8 cellular contexts compared by ENCODE assay signal in the genomic region with DNA sequence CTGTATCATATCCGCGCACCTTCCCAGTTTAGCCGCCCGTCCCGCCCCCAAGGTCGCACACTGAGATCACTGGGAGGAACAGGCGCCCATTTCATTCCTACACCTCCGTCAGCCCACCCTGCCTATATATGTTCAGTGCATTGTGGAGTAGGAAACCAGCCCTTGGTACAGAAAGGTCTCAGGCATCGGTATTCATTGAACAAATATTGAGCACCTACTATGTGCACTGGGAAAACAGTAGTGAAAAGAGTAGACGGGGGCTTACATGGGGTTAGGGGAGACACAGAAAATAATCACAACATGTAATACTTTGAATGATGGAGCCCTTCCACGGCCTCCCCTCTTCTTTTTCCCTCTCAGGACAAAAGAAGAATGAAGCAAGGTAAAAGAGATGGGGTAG. TPM values are rescaled to one million over a fixed set of nuclear protein-coding genes. Genes with fewer than 3 reads are reported as not detected.
DNase-seq lines count a peak whose midpoint lies in the region; ATAC-seq and TF ChIP-seq lines count a peak whose summit lies in the region.

No MANE protein-coding gene starts in this region.

- H3K27me3 Mint-ChIP-seq in stimulated activated naive CD8-positive, alpha-beta T cell treated with anti-CD3 and anti-CD28 coated beads, Interleukin-15, Interleukin-2, amounts not matched to agents 100 ng/mL and 50 ng/mL, for 24 hours: no peaks in the 10 kb centered on the region
- H3K27me3 Mint-ChIP-seq in naive thymus-derived CD8-positive, alpha-beta T cell: no peaks in the 10 kb centered on the region

- H3K4me3 Mint-ChIP-seq in stimulated activated naive CD8-positive, alpha-beta T cell treated with anti-CD3 and anti-CD28 coated beads, Interleukin-15, Interleukin-2, amounts not matched to agents 100 ng/mL and 50 ng/mL, for 24 hours: peak overlapping the region; percentile 88
- H3K4me3 Mint-ChIP-seq in naive thymus-derived CD8-positive, alpha-beta T cell: peak overlapping the region; percentile 84 to 93 (median 90)

- H3K36me3 Mint-ChIP-seq in stimulated activated naive CD8-positive, alpha-beta T cell treated with anti-CD3 and anti-CD28 coated beads, Interleukin-15, Interleukin-2, amounts not matched to agents 100 ng/mL and 50 ng/mL, for 24 hours (ENCODE audit: low read depth): peaks cover 6% of the 10 kb centered on the region
- H3K36me3 Mint-ChIP-seq in naive thymus-derived CD8-positive, alpha-beta T cell: peaks cover 0 to 8% (median 0%) of the 10 kb centered on the region in 3 donors

- no peak for TF ChIP-seq POLR2A in adrenal gland (IDR thresholded peaks at IDR 0.05)

- no peak for DNase-seq in stimulated activated naive CD8-positive, alpha-beta T cell treated with anti-CD3 and anti-CD28 coated beads, Interleukin-15, Interleukin-2, amounts not matched to agents 100 U/mL and 50 U/mL, for 24 hours
- DNase-seq in adrenal gland: peak in 4 of 7 donors; percentile 11 to 29 (median 24)
- no peak for DNase-seq in naive thymus-derived CD8-positive, alpha-beta T cell
- no peak for DNase-seq in AG20443 (ENCODE audit: low spot score)

- H3K9me3 Mint-ChIP-seq in stimulated activated naive CD8-positive, alpha-beta T cell treated with anti-CD3 and anti-CD28 coated beads, Interleukin-15, Interleukin-2, amounts not matched to agents 100 ng/mL and 50 ng/mL, for 24 hours: no peaks in the 10 kb centered on the region
- no peaks in the 10 kb centered on the region for H3K9me3 Mint-ChIP-seq in naive thymus-derived CD8-positive, alpha-beta T cell

- 64 to 77% (median 70%) methylated on average over 11 of the region's 11 CpGs for WGBS in adrenal gland, 4 donors

- POLR2A ChIA-PET in naive thymus-derived CD8-positive, alpha-beta T cell (lab: Charles Lee): interaction anchor here (0.9 to 1.4 kb wide), 3 partner anchors 16 to 43 kb away, joined by 3 to 5 read pairs (median 3); partner anchors contain the start of gene NARS1

- intact Hi-C loops in adrenal gland (cut with DNase I): no loop called here

- H3K27ac ChIP-seq in adrenal gland: peak overlapping the region in 4 of 5 donors; percentile 61 to 91 (median 84)

- no peak for TF ChIP-seq CTCF in adrenal gland (IDR thresholded peaks at IDR 0.05)

- H3K4me3 ChIP-seq in adrenal gland: no peak overlapping the region

- no peak for ATAC-seq in stimulated activated naive CD8-positive, alpha-beta T cell treated with anti-CD3 and anti-CD28 coated beads, Interleukin-15, Interleukin-2, amounts not matched to agents 100 U/mL and 50 U/mL, for 24 hours
- no peak for ATAC-seq in naive thymus-derived CD8-positive, alpha-beta T cell
- no peak for ATAC-seq in GM21576 (IDR thresholded peaks at IDR 0.05; ENCODE audit: unreplicated experiment)
- no peak for ATAC-seq in GM19035 (IDR thresholded peaks at IDR 0.05; ENCODE audit: unreplicated experiment)
- no peak for ATAC-seq in HG03378 (IDR thresholded peaks at IDR 0.05; ENCODE audit: unreplicated experiment)

- H3K27ac Mint-ChIP-seq in stimulated activated naive CD8-positive, alpha-beta T cell treated with anti-CD3 and anti-CD28 coated beads, Interleukin-15, Interleukin-2, amounts not matched to agents 100 ng/mL and 50 ng/mL, for 24 hours: peak overlapping the region; percentile 31
- H3K27ac Mint-ChIP-seq in naive thymus-derived CD8-positive, alpha-beta T cell: peak overlapping the region in 7 of 10 donors; percentile 66 to 92 (median 87)

- H3K36me3 ChIP-seq in adrenal gland (replicated peaks in 1 of 2): no peaks in the 10 kb centered on the region

- no peaks in the 10 kb centered on the region for H3K27me3 ChIP-seq in adrenal gland

- H3K4me1 Mint-ChIP-seq in stimulated activated naive CD8-positive, alpha-beta T cell treated with anti-CD3 and anti-CD28 coated beads, Interleukin-15, Interleukin-2, amounts not matched to agents 100 ng/mL and 50 ng/mL, for 24 hours (ENCODE audit: low read depth): peaks cover 33% of the 10 kb centered on the region
- peaks cover 16 to 45% (median 32%) of the 10 kb centered on the region in 4 donors for H3K4me1 Mint-ChIP-seq in naive thymus-derived CD8-positive, alpha-beta T cell

- peaks cover 6 to 12% of the 10 kb centered on the region in 2 donors for H3K4me1 ChIP-seq in adrenal gland (replicated peaks in 1 of 2)

- no peaks in the 10 kb centered on the region for H3K9me3 ChIP-seq in adrenal gland (replicated peaks in 1 of 3)

RNA-seq across cellular contexts. Expression of gene FECH, which starts 0.8 kb away (rescaled TPM):
- 100 to 1,000 TPM in 1 of 8 donors, 10 to 100 TPM in 7; 36.3 to 247 (median 47.4) TPM for total RNA-seq in adrenal gland
- 10 to 100 TPM in 1 of 3 donors, 1 to 10 TPM in 2; 6.4 to 45.7 (median 7.2) TPM for polyA plus RNA-seq in adrenal gland
- total RNA-seq in naive thymus-derived CD8-positive, alpha-beta T cell: 10 to 100 TPM; 16.8 to 18.0 TPM
- polyA plus RNA-seq in naive thymus-derived CD8-positive, alpha-beta T cell: 10 to 100 TPM; 16.5 to 24.5 (median 22.9) TPM

RNA-seq across cellular contexts. Expression of gene NARS1, which starts 34.4 kb away (rescaled TPM):
- total RNA-seq in adrenal gland: 100 to 1,000 TPM in 4 of 8 donors, 10 to 100 TPM in 4; 82.4 to 125 (median 96.3) TPM
- polyA plus RNA-seq in adrenal gland: 100 to 1,000 TPM in 1 of 3 donors, 10 to 100 TPM in 2; 57.4 to 240 (median 72.2) TPM
- total RNA-seq in naive thymus-derived CD8-positive, alpha-beta T cell: 100 to 1,000 TPM; 128 to 136 TPM
- 10 to 100 TPM; 46.5 to 70.5 (median 55.2) TPM for polyA plus RNA-seq in naive thymus-derived CD8-positive, alpha-beta T cell

Comparison
In these comparisons a context has a peak if more than half of its experiments do, and no peak if none do; other contexts are left out.
1. DNase-seq: peak in adrenal gland (4 of 7); none in stimulated activated naive CD8-positive, alpha-beta T cell treated with anti-CD3 and anti-CD28 coated beads, Interleukin-15, Interleukin-2, amounts not matched to agents 100 U/mL and 50 U/mL, for 24 hours (single experiment), naive thymus-derived CD8-positive, alpha-beta T cell (0 of 10) and AG20443 (single experiment).